ENCODE assay signal across 17 cellular contexts in genomic region chr7:139989366-139990141, GRCh38.
DNase-seq lines count a peak whose midpoint lies in the region; ATAC-seq, FAIRE-seq and TF ChIP-seq lines count a peak whose summit lies in the region.
"Had no signal": no experiment of that assay in that cellular context is flagged by ENCODE, and none has a peak within 500 bp of the region (broad histone marks: within the 10 kb centered on the region; RNA-seq: fewer than 3 reads in every experiment).

No MANE protein-coding gene starts in this region.

- POLR2A ChIA-PET in MCF 10A (lab: Yijun Ruan, JAX): no interaction called here
- POLR2A ChIA-PET in activated CD4-positive, alpha-beta memory T cell treated with anti-CD3 and anti-CD28 coated beads for 36 hours (lab: Charles Lee): no interaction called here

- H3K27ac Mint-ChIP-seq in MCF 10A (ENCODE audit: low read depth, unreplicated experiment): peak overlapping the region; percentile 16
- H3K27ac Mint-ChIP-seq in T-helper 17 cell: peak overlapping the region; percentile 16
- peak overlapping the region; percentile 5 for H3K27ac Mint-ChIP-seq in glutamatergic neuron (ENCODE audit: unreplicated experiment)
- peak overlapping the region; percentile 88 for H3K27ac Mint-ChIP-seq in stimulated activated naive B cell treated with anti-CD40 and anti-IgM and Interleukin-4, amounts not matched to agents 10 μg/mL and 1 μg/mL and 100 μg/mL, for 72 hours
- H3K27ac Mint-ChIP-seq in activated CD4-positive, alpha-beta memory T cell treated with anti-CD3 and anti-CD28 coated beads for 36 hours: no peak overlapping the region

- H3K4me3 ChIP-seq in mammary epithelial cell (replicated peaks in 1 of 3; ENCODE audit: insufficient read depth in 1 of 3, low read depth in 2 of 3, low read length in 3 of 3): no peak overlapping the region
- H3K4me3 ChIP-seq: Peyer's patch had no signal

- DNase-seq in MCF 10A (ENCODE audit: unreplicated experiment): no peak
- no peak for DNase-seq in mammary epithelial cell
- DNase-seq in T-helper 17 cell: no peak
- DNase-seq in glutamatergic neuron: no peak
- no peak for DNase-seq in stimulated activated naive B cell treated with anti-CD40 and anti-IgM and Interleukin-4, amounts not matched to agents 10 μg/mL and 1 μg/mL and 100 μg/mL, for 72 hours
- no peak for DNase-seq in D721Med (ENCODE audit: insufficient read length, low spot score)
- no peak for DNase-seq in activated CD4-positive, alpha-beta memory T cell treated with anti-CD3 and anti-CD28 coated beads for 36 hours
- no peak for DNase-seq in AG08396 (ENCODE audit: low spot score)
- DNase-seq: HCEC 1CT, KBM-7, NCI-H1436, NCI-H2081, NCI-H774, Peyer's patch had no signal

- H3K36me3 Mint-ChIP-seq in MCF 10A (ENCODE audit: insufficient read depth, unreplicated experiment) (no peaks in the 10 kb centered on the region), T-helper 17 cell (ENCODE audit: low read depth) (peaks cover 2% of the 10 kb centered on the region), glutamatergic neuron (ENCODE audit: unreplicated experiment) (peaks cover 7% of the 10 kb centered on the region)
- H3K36me3 Mint-ChIP-seq in stimulated activated naive B cell treated with anti-CD40 and anti-IgM and Interleukin-4, amounts not matched to agents 10 μg/mL and 1 μg/mL and 100 μg/mL, for 72 hours: no peaks in the 10 kb centered on the region
- no peaks in the 10 kb centered on the region for H3K36me3 Mint-ChIP-seq in activated CD4-positive, alpha-beta memory T cell treated with anti-CD3 and anti-CD28 coated beads for 36 hours

- H4K20me1 ChIP-seq in mammary epithelial cell (ENCODE audit: insufficient read depth, low read length): no peaks in the 10 kb centered on the region

- no peak for FAIRE-seq in D721Med (lab: Jason Lieb, UNC)
- FAIRE-seq: HTR-8/SVneo had no signal

- no peak overlapping the region for H3K27ac ChIP-seq in mammary epithelial cell (ENCODE audit: insufficient read depth, low read depth, low read length)
- H3K27ac ChIP-seq: C4-2B, HL-60, Peyer's patch had no signal

- intact Hi-C loops in MCF 10A (cut with micrococcal nuclease) (no loop called here), mammary epithelial cell (cut with micrococcal nuclease) (no loop called here)
- intact Hi-C loops in activated CD4-positive, alpha-beta memory T cell treated with anti-CD3 and anti-CD28 coated beads for 36 hours (cut with micrococcal nuclease): no loop called here

- 92% methylated on average over 11 of the region's 12 CpGs for WGBS in mammary epithelial cell (ENCODE audit: low coverage, missing lambda C conversion rate)

- H3K4me3 Mint-ChIP-seq in MCF 10A (ENCODE audit: unreplicated experiment) (no peak overlapping the region), T-helper 17 cell (no peak overlapping the region), glutamatergic neuron (ENCODE audit: unreplicated experiment) (no peak overlapping the region)
- no peak overlapping the region for H3K4me3 Mint-ChIP-seq in stimulated activated naive B cell treated with anti-CD40 and anti-IgM and Interleukin-4, amounts not matched to agents 10 μg/mL and 1 μg/mL and 100 μg/mL, for 72 hours
- no peak overlapping the region for H3K4me3 Mint-ChIP-seq in activated CD4-positive, alpha-beta memory T cell treated with anti-CD3 and anti-CD28 coated beads for 36 hours

- no peak overlapping the region for H3K9ac ChIP-seq in mammary epithelial cell (ENCODE audit: insufficient read depth, low read length)

- dilution Hi-C loops in mammary epithelial cell (cut with HindIII; ENCODE audit: low sequenced_read_pairs): loop anchor here (5.0 kb wide), 2 partner anchors 47 to 347 kb away; no protein-coding TSS in a partner anchor

- in situ Hi-C loops in mammary epithelial cell (cut with MboI; ENCODE audit: low sequenced_read_pairs in 2 of 2): loop anchor here in 1 of 2 donors (25.0 kb wide), 1 partner anchor 202 kb away; the partner anchor contains the start of gene HIPK2

- TF ChIP-seq CTCF in MCF 10A (IDR thresholded peaks at IDR 0.05; ENCODE audit: unreplicated experiment) (no peak), mammary epithelial cell (conservative IDR thresholded peaks at IDR 0.05 in 1 of 2, IDR thresholded peaks at IDR 0.05 in 1 of 2; ENCODE audit: extremely low read depth in 1 of 2, insufficient read depth in 1 of 2, low read depth in 1 of 2, low read length in 2 of 2) (no peak), glutamatergic neuron (IDR thresholded peaks at IDR 0.05; ENCODE audit: partially characterized antibody, unreplicated experiment) (no peak), D721Med (IDR thresholded peaks at IDR 0.05; ENCODE audit: insufficient read depth, missing control alignments) (no peak)

- H3K9me3 Mint-ChIP-seq in MCF 10A (ENCODE audit: unreplicated experiment) (no peaks in the 10 kb centered on the region), glutamatergic neuron (ENCODE audit: unreplicated experiment) (peaks cover 4% of the 10 kb centered on the region)
- no peaks in the 10 kb centered on the region for H3K9me3 Mint-ChIP-seq in stimulated activated naive B cell treated with anti-CD40 and anti-IgM and Interleukin-4, amounts not matched to agents 10 μg/mL and 1 μg/mL and 100 μg/mL, for 72 hours
- no peaks in the 10 kb centered on the region for H3K9me3 Mint-ChIP-seq in activated CD4-positive, alpha-beta memory T cell treated with anti-CD3 and anti-CD28 coated beads for 36 hours

- H3K27me3 ChIP-seq in mammary epithelial cell (ENCODE audit: insufficient read depth, low read length): peaks cover 1% of the 10 kb centered on the region
- H3K27me3 ChIP-seq: Peyer's patch had no signal

- H3K4me1 Mint-ChIP-seq in MCF 10A (ENCODE audit: insufficient read depth, unreplicated experiment) (peaks cover 6% of the 10 kb centered on the region), T-helper 17 cell (peaks cover 8% of the 10 kb centered on the region), glutamatergic neuron (ENCODE audit: low read depth, unreplicated experiment) (peaks cover 13% of the 10 kb centered on the region)
- H3K4me1 Mint-ChIP-seq in stimulated activated naive B cell treated with anti-CD40 and anti-IgM and Interleukin-4, amounts not matched to agents 10 μg/mL and 1 μg/mL and 100 μg/mL, for 72 hours: peaks cover 9 to 17% of the 10 kb centered on the region in 2 donors
- no peaks in the 10 kb centered on the region for H3K4me1 Mint-ChIP-seq in activated CD4-positive, alpha-beta memory T cell treated with anti-CD3 and anti-CD28 coated beads for 36 hours (ENCODE audit: low read depth)

- H3K27me3 Mint-ChIP-seq in MCF 10A (ENCODE audit: insufficient read depth, unreplicated experiment) (peaks cover 7% of the 10 kb centered on the region), T-helper 17 cell (no peaks in the 10 kb centered on the region), glutamatergic neuron (ENCODE audit: unreplicated experiment) (no peaks in the 10 kb centered on the region)
- no peaks in the 10 kb centered on the region for H3K27me3 Mint-ChIP-seq in stimulated activated naive B cell treated with anti-CD40 and anti-IgM and Interleukin-4, amounts not matched to agents 10 μg/mL and 1 μg/mL and 100 μg/mL, for 72 hours
- H3K27me3 Mint-ChIP-seq in activated CD4-positive, alpha-beta memory T cell treated with anti-CD3 and anti-CD28 coated beads for 36 hours: no peaks in the 10 kb centered on the region

- H3K4me1 ChIP-seq in mammary epithelial cell (ENCODE audit: insufficient read depth, low read length): no peaks in the 10 kb centered on the region
- H3K4me1 ChIP-seq: Peyer's patch had no signal

- H3K36me3 ChIP-seq in mammary epithelial cell (ENCODE audit: insufficient read depth, low read length): no peaks in the 10 kb centered on the region
- H3K36me3 ChIP-seq: Peyer's patch had no signal

- H3K79me2 ChIP-seq in mammary epithelial cell (ENCODE audit: insufficient read depth, low read length): no peaks in the 10 kb centered on the region

- CTCF ChIA-PET in MCF 10A (lab: Yijun Ruan, JAX): interaction anchor here (1.2 to 3.6 kb wide), 4 partner anchors 10 to 371 kb away, joined by 3 to 26 read pairs (median 4); no protein-coding TSS in a partner anchor
- CTCF ChIA-PET in mammary epithelial cell (lab: Charles Lee; ENCODE audit: low non-redundant PET): no interaction called here
- CTCF ChIA-PET in activated CD4-positive, alpha-beta memory T cell treated with anti-CD3 and anti-CD28 coated beads for 36 hours (lab: Charles Lee): interaction anchor here (1.0 kb wide), 1 partner anchor 218 kb away, joined by 3 read pairs; no protein-coding TSS in a partner anchor

- H3K4me2 ChIP-seq in mammary epithelial cell (ENCODE audit: insufficient read depth, low read depth, low read length): no peak overlapping the region

- BruUV-seq in MCF 10A (replicated peaks; lab: Mats Ljungman, UMichigan) (no TSS peak), mammary epithelial cell (replicated peaks; lab: Mats Ljungman, UMichigan) (no TSS peak)

- no peak overlapping the region for H2AFZ ChIP-seq in mammary epithelial cell (ENCODE audit: low read depth, low read length)

- H3K9me3 ChIP-seq in mammary epithelial cell (replicated peaks; ENCODE audit: insufficient read depth, low read length): no peaks in the 10 kb centered on the region
- no peaks in the 10 kb centered on the region for H3K9me3 ChIP-seq in T-helper 17 cell (ENCODE audit: control insufficient read depth, low read length, poor library complexity, severe bottlenecking)
- H3K9me3 ChIP-seq: Peyer's patch had no signal

- ATAC-seq in T-helper 17 cell: no peak
- peak in 1 of 2 donors; percentile 10 for ATAC-seq in stimulated activated naive B cell treated with anti-CD40 and anti-IgM and Interleukin-4, amounts not matched to agents 10 μg/mL and 1 μg/mL and 100 μg/mL, for 72 hours (replicated peaks)
